26 cellular contexts compared by ENCODE assay signal in the genomic region with DNA sequence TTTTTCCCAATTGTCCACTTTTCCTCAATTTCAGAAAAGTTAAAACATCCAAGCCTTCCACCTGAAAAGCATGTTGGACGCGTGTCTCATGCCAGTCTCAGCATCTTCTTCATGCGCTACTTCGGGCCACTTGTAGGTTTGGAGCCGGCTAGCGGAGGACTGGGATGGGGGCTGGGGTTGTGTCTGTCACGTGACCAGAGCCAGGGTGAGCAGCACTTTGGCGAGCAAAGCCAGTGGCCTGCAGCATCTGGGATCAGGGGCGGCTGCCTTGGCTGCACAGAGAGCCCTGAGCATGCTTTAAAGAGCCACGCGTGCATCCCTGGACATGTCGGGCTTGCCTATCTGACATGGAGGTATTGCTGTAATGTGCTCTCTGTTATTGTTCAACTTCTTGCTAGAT. TPM values are rescaled to one million over a fixed set of nuclear protein-coding genes. Genes with fewer than 3 reads are reported as not detected.
A peak's percentile ranks its signal among the peaks of the same experiment; 100 is the strongest.
DNase-seq lines count a peak whose midpoint lies in the region; ATAC-seq, FAIRE-seq and TF ChIP-seq lines count a peak whose summit lies in the region.
"Had no signal": no experiment of that assay in that cellular context is flagged by ENCODE, and none has a peak within 500 bp of the region (broad histone marks: within the 10 kb centered on the region; RNA-seq: fewer than 3 reads in every experiment).

No MANE protein-coding gene starts in this region.

- intact Hi-C loops in CD14-positive monocyte (cut with micrococcal nuclease): no loop called here
- intact Hi-C loops in lower lobe of right lung (cut with DNase I): no loop called here

- peaks cover 14 to 18% (median 17%) of the 10 kb centered on the region in 3 donors for H3K27me3 Mint-ChIP-seq in CD14-positive monocyte (ENCODE audit: low read depth in 3 of 3)
- H3K27me3 Mint-ChIP-seq in glutamatergic neuron (ENCODE audit: unreplicated experiment): peaks cover 13% of the 10 kb centered on the region

- H3K9me3 Mint-ChIP-seq in CD14-positive monocyte: peaks cover 0 to 3% (median 1%) of the 10 kb centered on the region in 7 donors
- peaks cover 8% of the 10 kb centered on the region for H3K9me3 Mint-ChIP-seq in glutamatergic neuron (ENCODE audit: unreplicated experiment)

- no peak for FAIRE-seq in HTR-8/SVneo (lab: Jason Lieb, UNC)
- FAIRE-seq: RCC 7860 had no signal

- H3K36me3 Mint-ChIP-seq in CD14-positive monocyte (no peaks in the 10 kb centered on the region), glutamatergic neuron (ENCODE audit: unreplicated experiment) (peaks cover 14% of the 10 kb centered on the region)

- TF ChIP-seq CTCF in CD14-positive monocyte (IDR thresholded peaks at IDR 0.05): no peak
- no peak for TF ChIP-seq CTCF in glutamatergic neuron (IDR thresholded peaks at IDR 0.05; ENCODE audit: partially characterized antibody, unreplicated experiment)
- TF ChIP-seq CTCF in lower lobe of right lung (IDR thresholded peaks at IDR 0.05): no peak

- H3K9me3 ChIP-seq in MG63 (peaks cover 5% of the 10 kb centered on the region), lower lobe of right lung (no peaks in the 10 kb centered on the region), HAP-1 (no peaks in the 10 kb centered on the region)
- H3K9me3 ChIP-seq: SK-N-SH had no signal

- no peak overlapping the region for H3K27ac ChIP-seq in lower lobe of right lung
- H3K27ac ChIP-seq: GM23248 had no signal

- in situ Hi-C loops in HAP-1 (cut with MboI; ENCODE audit: low sequenced_read_pairs): no loop called here

- peak; percentile 31 for DNase-seq in CD14-positive monocyte (ENCODE audit: low spot score)
- peak; percentile 8 for DNase-seq in MG63
- DNase-seq in glutamatergic neuron: peak; percentile 15
- DNase-seq in lower lobe of right lung: peak; percentile 24
- no peak for DNase-seq in HAP-1 (ENCODE audit: low spot score in 2 of 2)
- no peak for DNase-seq in HTR-8/SVneo (ENCODE audit: insufficient read length, low spot score)
- no peak for DNase-seq in NK-92 (lab: John Stamatoyannopoulos, UW; ENCODE audit: unreplicated experiment)
- DNase-seq: ACHN; C1 segment of cervical spinal cord; DMS79 treated with DMSO at 0.1 percent for 48 hours; GM23248; HCEC 1CT; NCI-H1092 treated with DMSO at 0.1 percent for 48 hours; NCI-H146; NCI-H2029 treated with DMSO at 0.1 percent for 48 hours; NCI-H2171; NCI-H446; NCI-H69; NK-92 treated with Interleukin-12 subunit alpha and Interleukin-12 subunit beta, amount 100 ng/mL, for 24 hours; SHP77 treated with DMSO at 0.1 percent for 48 hours; SK-N-SH had no signal

- H3K36me3 ChIP-seq in MG63 (no peaks in the 10 kb centered on the region), lower lobe of right lung (no peaks in the 10 kb centered on the region), HAP-1 (replicated peaks) (no peaks in the 10 kb centered on the region)

- no peak for ATAC-seq in lower lobe of right lung
- ATAC-seq in GM21576 (IDR thresholded peaks at IDR 0.05; ENCODE audit: unreplicated experiment): no peak

- H3K27me3 ChIP-seq in MG63: peaks cover 77% of the 10 kb centered on the region
- peaks cover 4% of the 10 kb centered on the region for H3K27me3 ChIP-seq in lower lobe of right lung (ENCODE audit: low read depth)
- peaks cover 7% of the 10 kb centered on the region; the same call in 1 of the 2 replicates for H3K27me3 ChIP-seq in HAP-1 (ENCODE audit: low read depth)

- H3K4me1 Mint-ChIP-seq in CD14-positive monocyte: no peaks in the 10 kb centered on the region
- H3K4me1 Mint-ChIP-seq in glutamatergic neuron (ENCODE audit: low read depth, unreplicated experiment): peaks cover 12% of the 10 kb centered on the region
- H3K4me1 Mint-ChIP-seq: IgD-negative memory B cell had no signal

- H3K4me1 ChIP-seq in lower lobe of right lung: no peaks in the 10 kb centered on the region
- H3K4me1 ChIP-seq in HAP-1: no peaks in the 10 kb centered on the region

- H3K4me3 Mint-ChIP-seq in CD14-positive monocyte (no peak overlapping the region), glutamatergic neuron (ENCODE audit: unreplicated experiment) (no peak overlapping the region)
- H3K4me3 Mint-ChIP-seq: IgD-negative memory B cell had no signal

- H3K4me3 ChIP-seq in MG63 (no peak overlapping the region), lower lobe of right lung (no peak overlapping the region), HAP-1 (no peak overlapping the region)
- H3K4me3 ChIP-seq: GM23248 had no signal

- H3K27ac Mint-ChIP-seq in CD14-positive monocyte (no peak overlapping the region), glutamatergic neuron (ENCODE audit: unreplicated experiment) (no peak overlapping the region)
- H3K27ac Mint-ChIP-seq: IgD-negative memory B cell had no signal

RNA-seq across cellular contexts. Expression of a gene that starts 41.2 kb away (rescaled TPM):
- not detected for polyA plus RNA-seq in CD14-positive monocyte
- not detected in 2 replicates for total RNA-seq in MG63 (2014; rRNA removed; shearing (Covaris generic); ENCODE audit: low replicate concordance)
- total RNA-seq in glutamatergic neuron (ENCODE audit: unreplicated experiment) (22.4 TPM), lower lobe of right lung (0.12 TPM)
- total RNA-seq: GM23248, HT-29, LHCN-M2 had no signal
- polyA plus RNA-seq: GM23248, IgD-negative memory B cell, SK-N-SH had no signal

RNA-seq across cellular contexts. Expression of a gene that starts 59.2 kb away (rescaled TPM):
- 10 to 100 TPM; 14.1 to 35.0 TPM for polyA plus RNA-seq in CD14-positive monocyte
- 543 and 925 TPM in 2 replicates for total RNA-seq in MG63 (2014; rRNA removed; shearing (Covaris generic); ENCODE audit: low replicate concordance)
- total RNA-seq in glutamatergic neuron (ENCODE audit: unreplicated experiment): 95.2 TPM
- total RNA-seq in lower lobe of right lung: 135 TPM

Comparison
In these comparisons a context has a peak if more than half of its experiments do, and no peak if none do; other contexts are left out.
1. DNase-seq: peak in CD14-positive monocyte (single experiment), MG63 (single experiment), glutamatergic neuron (single experiment) and lower lobe of right lung (single experiment); none in HAP-1 (0 of 2), HTR-8/SVneo (single experiment) and NK-92 (single experiment).
2. RNA of a gene that starts 41.2 kb away (total RNA-seq): 22.4 TPM in glutamatergic neuron (single experiment); 0.12 TPM in lower lobe of right lung (single experiment) and not detected in MG63; every median in the first group is over 10 times any median in the second.